10 cellular contexts compared by ENCODE assay signal in the genomic region with DNA sequence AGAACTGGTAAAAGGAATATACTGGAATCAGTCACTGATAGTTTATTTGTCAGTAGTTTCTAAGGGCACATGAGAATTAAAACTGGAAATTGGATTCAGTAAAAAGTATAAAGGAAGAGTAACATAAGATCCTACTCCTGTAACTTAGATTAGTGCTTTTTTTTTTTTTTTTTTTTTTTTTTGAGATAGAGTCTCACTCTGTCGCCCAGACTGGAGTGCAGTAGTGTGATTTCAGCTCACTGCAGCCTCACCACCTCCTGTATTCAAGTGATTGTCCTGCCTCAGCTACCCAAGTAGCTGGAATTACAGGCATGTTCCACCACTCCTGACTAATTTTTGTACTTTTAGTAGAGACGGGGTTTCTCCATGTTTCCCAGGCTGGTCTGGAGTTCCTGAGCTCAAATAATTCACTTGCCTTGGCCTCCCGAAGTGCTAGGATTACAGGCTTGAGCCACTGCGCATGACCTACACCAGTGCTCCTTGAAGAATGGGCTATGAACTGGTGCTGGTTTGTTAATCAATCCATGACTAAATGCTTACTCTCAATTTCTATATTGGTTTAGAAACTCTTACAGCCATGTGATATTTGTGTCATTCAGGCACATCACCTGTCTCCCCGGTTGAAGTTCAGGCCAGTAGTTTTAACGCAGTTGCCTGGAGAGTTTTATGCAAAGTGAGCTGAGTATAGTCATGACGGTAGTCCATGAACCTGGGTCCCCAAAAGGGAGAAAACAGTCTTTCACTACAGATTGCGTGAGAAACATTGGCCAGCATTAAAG.
DNase-seq lines count a peak whose midpoint lies in the region; ATAC-seq lines count a peak whose summit lies in the region.
"Had no signal": no experiment of that assay in that cellular context is flagged by ENCODE, and none has a peak within 500 bp of the region (broad histone marks: within the 10 kb centered on the region; RNA-seq: fewer than 3 reads in every experiment).

No MANE protein-coding gene starts in this region.

- ATAC-seq in stimulated activated naive CD8-positive, alpha-beta T cell treated with anti-CD3 and anti-CD28 coated beads, Interleukin-15, Interleukin-2, amounts not matched to agents 100 U/mL and 50 U/mL, for 24 hours = peak; percentile 19
- ATAC-seq in stimulated activated naive CD8-positive, alpha-beta T cell treated with anti-CD3 and anti-CD28 coated beads, Interleukin-15, amount 100 ng/mL, for 72 hours = no peak
- ATAC-seq in HG02571 (IDR thresholded peaks at IDR 0.05; ENCODE audit: unreplicated experiment) (peak; percentile 95), HG03457 (IDR thresholded peaks at IDR 0.05; ENCODE audit: unreplicated experiment) (peak; percentile 92)

- H3K4me3 Mint-ChIP-seq in stimulated activated naive CD8-positive, alpha-beta T cell treated with anti-CD3 and anti-CD28 coated beads, Interleukin-15, amount 100 ng/mL, for 72 hours = no peak overlapping the region

- no peak overlapping the region for H3K27ac Mint-ChIP-seq in stimulated activated naive CD8-positive, alpha-beta T cell treated with anti-CD3 and anti-CD28 coated beads, Interleukin-15, amount 100 ng/mL, for 72 hours

- peaks cover 30% of the 10 kb centered on the region for H3K4me1 Mint-ChIP-seq in stimulated activated naive CD8-positive, alpha-beta T cell treated with anti-CD3 and anti-CD28 coated beads, Interleukin-15, amount 100 ng/mL, for 72 hours

- no peaks in the 10 kb centered on the region for H3K27me3 Mint-ChIP-seq in stimulated activated naive CD8-positive, alpha-beta T cell treated with anti-CD3 and anti-CD28 coated beads, Interleukin-15, amount 100 ng/mL, for 72 hours

- no peak for DNase-seq in stimulated activated naive CD8-positive, alpha-beta T cell treated with anti-CD3 and anti-CD28 coated beads, Interleukin-15, Interleukin-2, amounts not matched to agents 100 U/mL and 50 U/mL, for 24 hours
- DNase-seq in stimulated activated naive CD8-positive, alpha-beta T cell treated with anti-CD3 and anti-CD28 coated beads, Interleukin-15, amount 100 ng/mL, for 72 hours = no peak
- DNase-seq in NCI-H2196 treated with DMSO at 0.1 percent for 48 hours (lab: John Stamatoyannopoulos, UW; ENCODE audit: unreplicated experiment) = no peak
- DNase-seq in stimulated activated CD4-positive, alpha-beta T cell treated with anti-CD3 and anti-CD28 coated beads, Interleukin-4, amount 100 ng/mL, for 4 hours = no peak
- DNase-seq in activated CD8-positive, alpha-beta memory T cell treated with anti-CD3 and anti-CD28 coated beads for 24 hours = no peak
- DNase-seq in NCI-H1092 (lab: John Stamatoyannopoulos, UW) = no peak
- DNase-seq: foreskin melanocyte, tibial artery had no signal

- no peaks in the 10 kb centered on the region for H3K9me3 Mint-ChIP-seq in stimulated activated naive CD8-positive, alpha-beta T cell treated with anti-CD3 and anti-CD28 coated beads, Interleukin-15, amount 100 ng/mL, for 72 hours
